In the genomic region with DNA sequence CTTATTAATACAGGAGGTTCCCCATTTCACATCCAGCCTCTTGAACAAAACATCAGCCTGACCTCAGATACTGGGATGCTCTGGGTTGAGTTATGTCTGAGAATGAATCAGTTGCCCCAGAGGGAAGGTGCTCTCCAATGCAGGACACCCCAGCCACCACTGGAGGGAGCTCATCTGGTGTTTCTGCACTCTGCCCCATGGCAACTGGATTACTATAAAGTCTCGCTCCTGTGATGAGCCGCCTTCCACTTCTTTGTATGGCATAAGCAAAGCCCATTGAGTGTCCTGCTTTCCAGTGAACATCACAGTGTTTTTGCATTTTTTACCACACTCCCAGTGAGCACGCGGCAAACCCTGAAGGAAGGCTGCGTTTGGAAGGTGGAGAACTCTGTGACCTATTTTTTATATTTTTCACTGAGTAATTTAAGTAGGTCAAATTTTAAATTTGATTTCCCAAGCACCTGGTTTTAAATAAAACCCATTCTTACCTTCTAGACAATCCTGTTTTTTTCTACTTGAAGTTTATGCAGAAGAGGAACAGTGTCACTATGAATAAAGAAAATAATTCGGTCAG, we compare ENCODE assay signal across 8 cellular contexts.
DNase-seq lines count a peak whose midpoint lies in the region; ATAC-seq and TF ChIP-seq lines count a peak whose summit lies in the region.

No MANE protein-coding gene starts in this region.

- H3K4me1 Mint-ChIP-seq in activated naive CD4-positive, alpha-beta T cell treated with anti-CD3 and anti-CD28 coated beads, Interleukin-2, amount 10 ng/mL, durations not matched to agents 7 days and 5 days: no peaks in the 10 kb centered on the region
- no peaks in the 10 kb centered on the region for H3K4me1 Mint-ChIP-seq in immature natural killer cell

- no peak for TF ChIP-seq POLR2A in testis (IDR thresholded peaks at IDR 0.05)

- H3K27me3 Mint-ChIP-seq in activated naive CD4-positive, alpha-beta T cell treated with anti-CD3 and anti-CD28 coated beads, Interleukin-2, amount 10 ng/mL, durations not matched to agents 7 days and 5 days: no peaks in the 10 kb centered on the region
- peaks cover 2 to 5% (median 3%) of the 10 kb centered on the region in 3 donors for H3K27me3 Mint-ChIP-seq in immature natural killer cell (ENCODE audit: low read depth in 3 of 3)

- BruUV-seq in OCI-LY7 (replicated peaks; lab: Mats Ljungman, UMichigan): no TSS peak

- peak; percentile 98 for ATAC-seq in GM21447 (IDR thresholded peaks at IDR 0.05; ENCODE audit: unreplicated experiment)
- peak; percentile 84 for ATAC-seq in HG03565 (IDR thresholded peaks at IDR 0.05; ENCODE audit: unreplicated experiment)

- H4K20me1 ChIP-seq in OCI-LY7 (ENCODE audit: insufficient read depth, low read length): no peaks in the 10 kb centered on the region

- POLR2A ChIA-PET in OCI-LY7 (lab: Charles Lee): no interaction called here

- CTCF ChIA-PET in OCI-LY7 (lab: Charles Lee; ENCODE audit: unreplicated experiment): no interaction called here
- CTCF ChIA-PET in activated naive CD4-positive, alpha-beta T cell treated with anti-CD3 and anti-CD28 coated beads, Interleukin-2, amount 10 ng/mL, durations not matched to agents 7 days and 5 days (lab: Charles Lee): interaction anchor here (1.0 to 3.1 kb wide), 4 partner anchors 9 to 112 kb away, joined by 3 to 30 read pairs (median 4); no protein-coding TSS in a partner anchor

- H3K4me2 ChIP-seq in OCI-LY7 (ENCODE audit: low read length): no peak overlapping the region

- H3K9me3 Mint-ChIP-seq in activated naive CD4-positive, alpha-beta T cell treated with anti-CD3 and anti-CD28 coated beads, Interleukin-2, amount 10 ng/mL, durations not matched to agents 7 days and 5 days: no peaks in the 10 kb centered on the region
- H3K9me3 Mint-ChIP-seq in immature natural killer cell: no peaks in the 10 kb centered on the region

- DNase-seq in NCI-H1092 treated with DMSO at 0.1 percent for 48 hours (lab: John Stamatoyannopoulos, UW) (peak; percentile 17), NCI-H1092 (lab: John Stamatoyannopoulos, UW) (no peak), OCI-LY7 (ENCODE audit: low spot score) (peak; percentile 13), immature natural killer cell (peak in 2 of 3 donors; percentile 2 to 19), testis (peak; percentile 60)
- peak; percentile 61 for DNase-seq in activated naive CD4-positive, alpha-beta T cell treated with anti-CD3 and anti-CD28 coated beads, Interleukin-2, amount 10 ng/mL, durations not matched to agents 7 days and 5 days

- H3K4me1 ChIP-seq in OCI-LY7 (ENCODE audit: insufficient read depth, low read length, poor library complexity, severe bottlenecking): no peaks in the 10 kb centered on the region
- H3K4me1 ChIP-seq in testis: no peaks in the 10 kb centered on the region

- no peak overlapping the region for H2AFZ ChIP-seq in OCI-LY7 (ENCODE audit: low read length)

- no peaks in the 10 kb centered on the region for H3K36me3 Mint-ChIP-seq in activated naive CD4-positive, alpha-beta T cell treated with anti-CD3 and anti-CD28 coated beads, Interleukin-2, amount 10 ng/mL, durations not matched to agents 7 days and 5 days
- H3K36me3 Mint-ChIP-seq in immature natural killer cell: no peaks in the 10 kb centered on the region

- H3K4me3 Mint-ChIP-seq in activated naive CD4-positive, alpha-beta T cell treated with anti-CD3 and anti-CD28 coated beads, Interleukin-2, amount 10 ng/mL, durations not matched to agents 7 days and 5 days: no peak overlapping the region
- H3K4me3 Mint-ChIP-seq in immature natural killer cell: no peak overlapping the region

- intact Hi-C loops in OCI-LY7 (cut with micrococcal nuclease; ENCODE audit: unreplicated experiment) (no loop called here), testis (cut with DNase I; ENCODE audit: low total_unique reads) (no loop called here)

- WGBS in testis, 2 donors: 78% methylated on average over 6 of the region's 6 CpGs

- H3K27ac ChIP-seq in OCI-LY7 (ENCODE audit: low read depth, low read length, poor library complexity, severe bottlenecking) (no peak overlapping the region), testis (no peak overlapping the region)

- H3K4me3 ChIP-seq in OCI-LY7 (ENCODE audit: low read depth, low read length, poor library complexity, severe bottlenecking): no peak overlapping the region
- H3K4me3 ChIP-seq in testis: no peak overlapping the region

- H3K79me2 ChIP-seq in OCI-LY7 (ENCODE audit: insufficient read depth, low read depth, low read length): no peaks in the 10 kb centered on the region

- no peaks in the 10 kb centered on the region for H3K9me2 ChIP-seq in OCI-LY7 (ENCODE audit: insufficient read depth, low read length)

- H3K9me3 ChIP-seq in OCI-LY7 (ENCODE audit: low read length) (no peaks in the 10 kb centered on the region), testis (no peaks in the 10 kb centered on the region)

- H3K27me3 ChIP-seq in testis: no peaks in the 10 kb centered on the region

- H3K27ac Mint-ChIP-seq in activated naive CD4-positive, alpha-beta T cell treated with anti-CD3 and anti-CD28 coated beads, Interleukin-2, amount 10 ng/mL, durations not matched to agents 7 days and 5 days: no peak overlapping the region
- no peak overlapping the region for H3K27ac Mint-ChIP-seq in immature natural killer cell

- H3K36me3 ChIP-seq in OCI-LY7 (ENCODE audit: insufficient read depth, low read length): no peaks in the 10 kb centered on the region
- H3K36me3 ChIP-seq in testis (ENCODE audit: low read depth, missing control alignments): no peaks in the 10 kb centered on the region

- TF ChIP-seq CTCF in OCI-LY7 (conservative IDR thresholded peaks at IDR 0.05; ENCODE audit: low read length): peak; percentile 79
- peak in 2 of 3 experiments; percentile 23 to 48 for TF ChIP-seq CTCF in testis (IDR thresholded peaks at IDR 0.05)
